ENCODE assay signal across 20 cellular contexts in the genomic region with DNA sequence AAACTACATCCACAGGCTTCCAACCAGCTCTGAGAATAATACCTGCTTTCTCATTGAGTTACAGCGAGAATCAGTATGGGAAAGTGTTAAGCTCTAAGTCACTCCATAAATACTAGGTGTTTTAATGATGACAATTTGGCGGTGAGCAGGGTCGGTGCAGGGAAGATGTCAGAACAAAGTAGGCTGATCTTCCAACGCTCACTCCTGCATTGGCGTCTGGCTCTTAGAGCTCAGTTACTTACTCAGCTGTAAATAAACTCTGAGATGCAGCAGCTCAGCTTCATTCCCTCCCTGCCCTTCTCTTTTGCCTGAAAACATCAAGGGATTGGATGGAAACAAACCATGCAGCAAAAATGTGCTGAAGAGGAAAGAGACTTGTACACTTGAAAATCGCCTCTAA.
A peak's percentile ranks its signal among the peaks of the same experiment; 100 is the strongest.
DNase-seq lines count a peak whose midpoint lies in the region; TF ChIP-seq lines count a peak whose summit lies in the region.
"Had no signal": no experiment of that assay in that cellular context is flagged by ENCODE, and none has a peak within 500 bp of the region (broad histone marks: within the 10 kb centered on the region; RNA-seq: fewer than 3 reads in every experiment).

No MANE protein-coding gene starts in this region.

- H4K20me1 ChIP-seq in SK-N-SH (ENCODE audit: insufficient read depth) = no peaks in the 10 kb centered on the region

- no peak overlapping the region for H3K27ac Mint-ChIP-seq in Calu3 (ENCODE audit: unreplicated experiment)
- H3K27ac Mint-ChIP-seq: activated CD4-positive, alpha-beta T cell treated with anti-CD3 and anti-CD28 coated beads for 36 hours; activated CD8-positive, alpha-beta memory T cell treated with anti-CD3 and anti-CD28 coated beads, Interleukin-2, amount 10 ng/mL, durations not matched to agents 7 days and 5 days; activated naive CD8-positive, alpha-beta T cell treated with anti-CD3 and anti-CD28 coated beads, Interleukin-2, amount 50 U/mL, for 24 hours; activated T-helper 17 cell treated with anti-CD3 and anti-CD28 coated beads, Interleukin-2, amount 50 U/mL, for 72 hours; stimulated activated memory B cell treated with anti-CD40 and anti-IgM and Interleukin-4, amounts not matched to agents 10 μg/mL and 1 μg/mL and 100 μg/mL, for 72 hours had no signal

- H3K4me3 Mint-ChIP-seq in Calu3 (ENCODE audit: low read depth, unreplicated experiment) = no peak overlapping the region
- H3K4me3 Mint-ChIP-seq: activated CD4-positive, alpha-beta T cell treated with anti-CD3 and anti-CD28 coated beads for 36 hours; activated CD8-positive, alpha-beta memory T cell treated with anti-CD3 and anti-CD28 coated beads, Interleukin-2, amount 10 ng/mL, durations not matched to agents 7 days and 5 days; activated naive CD8-positive, alpha-beta T cell treated with anti-CD3 and anti-CD28 coated beads, Interleukin-2, amount 50 U/mL, for 24 hours; activated T-helper 17 cell treated with anti-CD3 and anti-CD28 coated beads, Interleukin-2, amount 50 U/mL, for 72 hours; neural crest cell; stimulated activated memory B cell treated with anti-CD40 and anti-IgM and Interleukin-4, amounts not matched to agents 10 μg/mL and 1 μg/mL and 100 μg/mL, for 72 hours had no signal

- H3F3A ChIP-seq in SK-N-SH (replicated peaks; ENCODE audit: insufficient read depth) = no peaks in the 10 kb centered on the region

- no peaks in the 10 kb centered on the region for H3K9me3 Mint-ChIP-seq in Calu3 (ENCODE audit: low read depth, unreplicated experiment)
- H3K9me3 Mint-ChIP-seq: activated naive CD8-positive, alpha-beta T cell treated with anti-CD3 and anti-CD28 coated beads, Interleukin-2, amount 50 U/mL, for 24 hours; activated T-helper 17 cell treated with anti-CD3 and anti-CD28 coated beads, Interleukin-2, amount 50 U/mL, for 72 hours; neural crest cell; stimulated activated memory B cell treated with anti-CD40 and anti-IgM and Interleukin-4, amounts not matched to agents 10 μg/mL and 1 μg/mL and 100 μg/mL, for 72 hours had no signal

- no peak overlapping the region for H3K9ac ChIP-seq in SK-N-SH

- H3K4me3 ChIP-seq in ascending aorta (no peak overlapping the region), fibroblast of the aortic adventitia (ENCODE audit: low read depth, low read length) (no peak overlapping the region), prostate gland (no peak overlapping the region), SK-N-SH (ENCODE audit: low read depth in 2 of 2, low read length in 1 of 2) (no peak overlapping the region)
- H3K4me3 ChIP-seq: right atrium auricular region, upper lobe of right lung had no signal

- BruUV-seq in Calu3 (replicated peaks; lab: Mats Ljungman, UMichigan) = no TSS peak

- H3K27me3 ChIP-seq in ascending aorta (no peaks in the 10 kb centered on the region), prostate gland (replicated peaks; ENCODE audit: insufficient read depth) (no peaks in the 10 kb centered on the region), SK-N-SH (ENCODE audit: insufficient read depth) (no peaks in the 10 kb centered on the region)
- H3K27me3 ChIP-seq: right atrium auricular region had no signal

- intact Hi-C loops in ascending aorta (cut with DNase I) = loop anchor here (10.0 kb wide), 1 partner anchor 420 kb away; no protein-coding TSS in a partner anchor
- intact Hi-C loops in prostate gland (cut with DNase I) = no loop called here
- intact Hi-C loops in Calu3 (cut with micrococcal nuclease; ENCODE audit: unreplicated experiment) = no loop called here

- no peaks in the 10 kb centered on the region for H3K27me3 Mint-ChIP-seq in Calu3 (ENCODE audit: unreplicated experiment)
- H3K27me3 Mint-ChIP-seq: stimulated activated memory B cell treated with anti-CD40 and anti-IgM and Interleukin-4, amounts not matched to agents 10 μg/mL and 1 μg/mL and 100 μg/mL, for 72 hours had no signal

- H3K36me3 Mint-ChIP-seq in Calu3 (ENCODE audit: insufficient read depth, unreplicated experiment) = no peaks in the 10 kb centered on the region
- H3K36me3 Mint-ChIP-seq: activated CD8-positive, alpha-beta memory T cell treated with anti-CD3 and anti-CD28 coated beads, Interleukin-2, amount 10 ng/mL, durations not matched to agents 7 days and 5 days; stimulated activated memory B cell treated with anti-CD40 and anti-IgM and Interleukin-4, amounts not matched to agents 10 μg/mL and 1 μg/mL and 100 μg/mL, for 72 hours had no signal

- WGBS in prostate gland = 18% methylated on average over 6 of the region's 6 CpGs
- WGBS in SK-N-SH (ENCODE audit: low lambda C conversion rate) = 68% methylated on average over 6 of the region's 6 CpGs

- no peak for TF ChIP-seq RAD21 in SK-N-SH (IDR thresholded peaks at IDR 0.05; ENCODE audit: low read length)

- TF ChIP-seq POLR2A in prostate gland (IDR thresholded peaks at IDR 0.05) = no peak

- TF ChIP-seq EP300 in SK-N-SH (IDR thresholded peaks at IDR 0.05; ENCODE audit: borderline replicate concordance in 1 of 2, low read depth in 1 of 2, low read length in 1 of 2) = no peak

- CTCF ChIA-PET in SK-N-SH (lab: Yijun Ruan, JAX) = interaction anchor here (1.3 kb wide), 2 partner anchors 16 to 552 kb away, joined by 3 to 5 read pairs; no protein-coding TSS in a partner anchor
- CTCF ChIA-PET in Calu3 (lab: Charles Lee) = interaction anchor here (1.0 kb wide), 1 partner anchor 552 kb away, joined by 3 read pairs; no protein-coding TSS in a partner anchor

- peak; percentile 53 for DNase-seq in NCI-H1694 (lab: John Stamatoyannopoulos, UW)
- DNase-seq in ascending aorta (ENCODE audit: low spot score in 2 of 2) = no peak
- peak; percentile 13 for DNase-seq in fibroblast of the aortic adventitia (ENCODE audit: low read depth)
- DNase-seq in prostate gland (ENCODE audit: low spot score) = no peak
- DNase-seq in SK-N-SH = no peak
- DNase-seq in Calu3 = no peak
- no peak for DNase-seq in activated naive CD4-positive, alpha-beta T cell (lab: John Stamatoyannopoulos, UW)
- DNase-seq in GM10266 (ENCODE audit: extremely low spot score) = no peak
- DNase-seq: activated CD8-positive, alpha-beta memory T cell treated with anti-CD3 and anti-CD28 coated beads, Interleukin-2, amount 10 ng/mL, durations not matched to agents 7 days and 5 days; activated naive CD8-positive, alpha-beta T cell treated with anti-CD3 and anti-CD28 coated beads, Interleukin-2, amount 50 U/mL, for 24 hours; effector CD8-positive, alpha-beta T cell; Kasumi-1; NCI-H524 treated with DMSO at 0.1 percent for 48 hours; stimulated activated CD4-positive, alpha-beta T cell treated with anti-CD3 and anti-CD28 coated beads, Interleukin-15, amount 100 ng/mL, for 24 hours had no signal

- peaks cover 8% of the 10 kb centered on the region for H3K4me1 Mint-ChIP-seq in Calu3 (ENCODE audit: low read depth, unreplicated experiment)
- H3K4me1 Mint-ChIP-seq: activated CD4-positive, alpha-beta T cell treated with anti-CD3 and anti-CD28 coated beads for 36 hours; activated CD8-positive, alpha-beta memory T cell treated with anti-CD3 and anti-CD28 coated beads, Interleukin-2, amount 10 ng/mL, durations not matched to agents 7 days and 5 days; activated naive CD8-positive, alpha-beta T cell treated with anti-CD3 and anti-CD28 coated beads, Interleukin-2, amount 50 U/mL, for 24 hours; stimulated activated memory B cell treated with anti-CD40 and anti-IgM and Interleukin-4, amounts not matched to agents 10 μg/mL and 1 μg/mL and 100 μg/mL, for 72 hours had no signal

- TF ChIP-seq CTCF in ascending aorta (IDR thresholded peaks at IDR 0.05) (no peak), fibroblast of the aortic adventitia (IDR thresholded peaks at IDR 0.05; ENCODE audit: insufficient read depth, low read length) (no peak), prostate gland (IDR thresholded peaks at IDR 0.05) (no peak), SK-N-SH (IDR thresholded peaks at IDR 0.05) (no peak), Calu3 (IDR thresholded peaks at IDR 0.05; ENCODE audit: unreplicated experiment) (no peak), GM10266 (IDR thresholded peaks at IDR 0.05; ENCODE audit: control insufficient read depth, insufficient read depth, low read depth, missing control alignments) (no peak)

- no peak overlapping the region for H2AFZ ChIP-seq in SK-N-SH (ENCODE audit: low read depth)

- H3K9me3 ChIP-seq in ascending aorta (no peaks in the 10 kb centered on the region), prostate gland (no peaks in the 10 kb centered on the region), SK-N-SH (no peaks in the 10 kb centered on the region)
- H3K9me3 ChIP-seq: right atrium auricular region, upper lobe of right lung had no signal

- H3K79me2 ChIP-seq in SK-N-SH (ENCODE audit: insufficient read depth) = no peaks in the 10 kb centered on the region

- H3K4me1 ChIP-seq in ascending aorta = peaks cover 3 to 14% of the 10 kb centered on the region in 2 donors
- no peaks in the 10 kb centered on the region for H3K4me1 ChIP-seq in prostate gland (replicated peaks)
- no peaks in the 10 kb centered on the region; a peak in 1 of 4 replicates for H3K4me1 ChIP-seq in SK-N-SH (ENCODE audit: control insufficient read depth in 1 of 2, insufficient read depth in 2 of 2, low read depth in 1 of 2, low read length in 1 of 2)
- H3K4me1 ChIP-seq: upper lobe of right lung had no signal

- H3K4me2 ChIP-seq in SK-N-SH = no peak overlapping the region

- H3K27ac ChIP-seq in ascending aorta (peak overlapping the region; percentile 73 to 80), prostate gland (peak overlapping the region; percentile 47 to 48), SK-N-SH (ENCODE audit: low read depth in 2 of 2, low read length in 1 of 2) (no peak overlapping the region)
- H3K27ac ChIP-seq: upper lobe of right lung had no signal

- H3K36me3 ChIP-seq in ascending aorta = no peaks in the 10 kb centered on the region
- H3K36me3 ChIP-seq in prostate gland = no peaks in the 10 kb centered on the region
- H3K36me3 ChIP-seq in SK-N-SH (replicated peaks in 1 of 2; ENCODE audit: control insufficient read depth in 1 of 2, insufficient read depth in 2 of 2, low read length in 1 of 2) = no peaks in the 10 kb centered on the region
- H3K36me3 ChIP-seq: right atrium auricular region, upper lobe of right lung had no signal

- no peaks in the 10 kb centered on the region for H3K9me2 ChIP-seq in SK-N-SH

- POLR2A ChIA-PET in SK-N-SH (lab: Yijun Ruan, JAX) = no interaction called here

TF ChIP-seq in SK-N-SH, 30 proteins besides CTCF, POLR2A, EP300 and RAD21 (continues in another document):
- no peak for TF ChIP-seq RXRA (IDR thresholded peaks at IDR 0.05; ENCODE audit: borderline replicate concordance, low read depth)
- TF ChIP-seq, protein P1, sequence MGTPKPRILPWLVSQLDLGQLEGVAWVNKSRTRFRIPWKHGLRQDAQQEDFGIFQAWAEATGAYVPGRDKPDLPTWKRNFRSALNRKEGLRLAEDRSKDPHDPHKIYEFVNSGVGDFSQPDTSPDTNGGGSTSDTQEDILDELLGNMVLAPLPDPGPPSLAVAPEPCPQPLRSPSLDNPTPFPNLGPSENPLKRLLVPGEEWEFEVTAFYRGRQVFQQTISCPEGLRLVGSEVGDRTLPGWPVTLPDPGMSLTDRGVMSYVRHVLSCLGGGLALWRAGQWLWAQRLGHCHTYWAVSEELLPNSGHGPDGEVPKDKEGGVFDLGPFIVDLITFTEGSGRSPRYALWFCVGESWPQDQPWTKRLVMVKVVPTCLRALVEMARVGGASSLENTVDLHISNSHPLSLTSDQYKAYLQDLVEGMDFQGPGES (IDR thresholded peaks at IDR 0.05; ENCODE audit: low read depth, low read length) = no peak
- TF ChIP-seq YY1 (IDR thresholded peaks at IDR 0.05; ENCODE audit: low read depth) = no peak
- no peak for TF ChIP-seq JUND (IDR thresholded peaks at IDR 0.05)

Comparison
In these comparisons a context has a peak if more than half of its experiments do, and no peak if none do; other contexts are left out.
1. DNase-seq: peak in NCI-H1694 (single experiment) and fibroblast of the aortic adventitia (single experiment); none in ascending aorta (0 of 2), prostate gland (single experiment), SK-N-SH (single experiment), Calu3 (single experiment), activated naive CD4-positive, alpha-beta T cell (0 of 4) and GM10266 (single experiment).
2. H3K27ac ChIP-seq: peak in ascending aorta (2 of 2) and prostate gland (2 of 2); none in SK-N-SH (0 of 2).